8 cellular contexts compared by ENCODE assay signal in the genomic region with DNA sequence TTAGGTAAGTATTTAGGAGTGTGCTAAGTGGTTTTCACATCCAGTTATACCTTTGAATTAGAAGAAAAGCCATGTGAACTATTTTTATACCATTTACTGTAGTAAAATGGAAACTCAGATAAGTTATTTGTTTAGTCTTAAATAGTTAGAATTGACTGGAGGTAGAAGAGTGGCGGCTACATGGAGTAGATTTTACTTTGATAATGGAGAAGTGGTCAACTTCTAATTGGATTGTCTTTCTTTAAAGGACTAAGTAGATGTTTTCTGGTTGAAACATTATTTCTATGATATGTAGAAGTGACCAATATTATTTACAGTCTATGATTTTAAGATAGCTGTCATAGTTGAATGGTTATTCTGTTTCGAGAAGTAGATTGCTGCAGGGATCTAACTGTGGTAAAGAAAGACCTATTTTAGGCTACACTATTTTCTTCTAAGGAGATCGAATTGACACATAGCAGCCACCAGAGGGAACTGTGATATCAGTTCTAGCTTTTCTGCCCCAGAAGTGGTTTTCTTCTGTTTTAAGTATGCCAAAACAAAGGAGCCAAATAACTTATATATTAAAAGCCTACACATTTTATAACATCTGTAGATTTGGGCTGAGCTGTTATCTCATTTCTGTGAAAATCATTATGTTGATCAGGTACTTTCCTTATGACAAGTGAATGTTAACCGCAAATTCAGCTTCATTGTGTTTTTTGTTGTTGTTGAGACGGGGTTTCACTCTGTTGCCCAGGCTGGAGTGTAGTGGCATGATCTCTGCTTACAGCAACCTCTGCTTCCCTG. TPM values are rescaled to one million over a fixed set of nuclear protein-coding genes. Genes with fewer than 3 reads are reported as not detected.
DNase-seq lines count a peak whose midpoint lies in the region; ATAC-seq, FAIRE-seq and TF ChIP-seq lines count a peak whose summit lies in the region.

No MANE protein-coding gene starts in this region.

- no peak for FAIRE-seq in A549 (lab: Jason Lieb, UNC)

- no peaks in the 10 kb centered on the region for H3K27me3 Mint-ChIP-seq in mesothelial cell of epicardium (ENCODE audit: low read depth)

- H3K4me3 ChIP-seq in A549 (no peak overlapping the region), GM06990 (replicated peaks; ENCODE audit: low read depth, low read length) (no peak overlapping the region), choroid plexus epithelial cell (ENCODE audit: low read depth, low read length) (no peak overlapping the region)

- ATAC-seq in A549 (peak in 1 of 2 experiments; percentile 73; a peak in 3 of 6 replicates), HG02678 (IDR thresholded peaks at IDR 0.05; ENCODE audit: unreplicated experiment) (peak; percentile 60), GM19452 (IDR thresholded peaks at IDR 0.05; ENCODE audit: unreplicated experiment) (no peak)

- POLR2A ChIA-PET in A549 (lab: Yijun Ruan, JAX), result interaction anchor here (1.4 kb wide), 1 partner anchor 12 kb away, joined by 3 read pairs; no protein-coding TSS in a partner anchor

- peak overlapping the region; percentile 72 for H3K27ac Mint-ChIP-seq in mesothelial cell of epicardium

- no peaks in the 10 kb centered on the region; the same call in 1 of the 2 replicates for H3K36me3 ChIP-seq in GM06990 (ENCODE audit: control insufficient read depth, insufficient read depth, low read length)

- peak; percentile 16 to 18 for DNase-seq in A549 (ENCODE audit: low read depth in 1 of 2, low spot score in 1 of 2)
- DNase-seq in GM06990 (ENCODE audit: extremely low read depth, insufficient read length), result peak; percentile 34
- peak; percentile 6 for DNase-seq in NCI-H69 (lab: John Stamatoyannopoulos, UW)
- peak; percentile 81 for DNase-seq in choroid plexus epithelial cell (ENCODE audit: low read depth)
- no peak for DNase-seq in mesothelial cell of epicardium (ENCODE audit: low spot score in 2 of 2, unreplicated experiment in 2 of 2)
- no peak for DNase-seq in DMS153 (lab: John Stamatoyannopoulos, UW)

- TF ChIP-seq CTCF in A549 (IDR thresholded peaks at IDR 0.05) (no peak; the same call in none of the 3 replicates), GM06990 (IDR thresholded peaks at IDR 0.05; ENCODE audit: insufficient read depth, low read length, poor library complexity, severe bottlenecking) (peak; percentile 52), choroid plexus epithelial cell (conservative IDR thresholded peaks at IDR 0.05; ENCODE audit: low read depth, low read length) (peak; percentile 70), mesothelial cell of epicardium (IDR thresholded peaks at IDR 0.05; ENCODE audit: unreplicated experiment) (peak; percentile 28)

- no peak overlapping the region for H3K27ac ChIP-seq in A549

- H3K36me3 Mint-ChIP-seq in mesothelial cell of epicardium, result peaks cover 22% of the 10 kb centered on the region

- no peak overlapping the region for H3K4me3 Mint-ChIP-seq in mesothelial cell of epicardium

- WGBS in A549 (ENCODE audit: missing lambda C conversion rate), result 71% methylated on average over 5 of the region's 5 CpGs

- H3K9me3 Mint-ChIP-seq in mesothelial cell of epicardium, result peaks cover under 1% of the 10 kb centered on the region

- no peaks in the 10 kb centered on the region for H3K27me3 ChIP-seq in GM06990 (replicated peaks; ENCODE audit: control insufficient read depth, insufficient read depth, low read length)

- peaks cover 12% of the 10 kb centered on the region for H3K4me1 Mint-ChIP-seq in mesothelial cell of epicardium

- H3K9me3 ChIP-seq in A549, result no peaks in the 10 kb centered on the region

- H3K4me1 ChIP-seq in A549, result 0 out of 3 replicates have a peak, but pooled peaks cover 7% of the 10 kb centered on the region

- TF ChIP-seq POLR2A in A549 (IDR thresholded peaks at IDR 0.05; ENCODE audit: low read length), result no peak

- H3K4me2 ChIP-seq in A549, result no peak overlapping the region

- no peak for TF ChIP-seq EP300 in A549 (IDR thresholded peaks at IDR 0.05)

- CTCF ChIA-PET in A549 (lab: Yijun Ruan, JAX), result interaction anchor here (0.6 to 2.1 kb wide), 9 partner anchors 11 to 213 kb away, joined by 3 to 8 read pairs (median 4); no protein-coding TSS in a partner anchor

- peak; percentile 22 to 34; a peak in 1 of 5 replicates for TF ChIP-seq RAD21 in A549 (conservative IDR thresholded peaks at IDR 0.05 in 1 of 2, IDR thresholded peaks at IDR 0.05 in 1 of 2)

TF ChIP-seq in A549, 52 proteins besides CTCF, POLR2A, EP300 and RAD21:
- TF ChIP-seq, protein P1, sequence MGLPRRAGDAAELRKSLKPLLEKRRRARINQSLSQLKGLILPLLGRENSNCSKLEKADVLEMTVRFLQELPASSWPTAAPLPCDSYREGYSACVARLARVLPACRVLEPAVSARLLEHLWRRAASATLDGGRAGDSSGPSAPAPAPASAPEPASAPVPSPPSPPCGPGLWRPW (IDR thresholded peaks at IDR 0.05), result no peak
- TF ChIP-seq RNF2 (IDR thresholded peaks at IDR 0.05; ENCODE audit: borderline replicate concordance, low read depth) (no peak), NFE2L2 (conservative IDR thresholded peaks at IDR 0.05; ENCODE audit: low read length) (no peak), MAFK (IDR thresholded peaks at IDR 0.05; ENCODE audit: partially characterized antibody) (no peak), HOXB5 (CRISPR knock-in tag; IDR thresholded peaks at IDR 0.05) (no peak), RFX5 (IDR thresholded peaks at IDR 0.05) (no peak), FOSL2 (IDR thresholded peaks at IDR 0.05) (no peak), FOSL2 (CRISPR knock-in tag; IDR thresholded peaks at IDR 0.05) (no peak), CEBPB (IDR thresholded peaks at IDR 0.05) (no peak), FOXS1 (CRISPR knock-in tag; IDR thresholded peaks at IDR 0.05) (no peak), REST (IDR thresholded peaks at IDR 0.05) (no peak), MAX (IDR thresholded peaks at IDR 0.05) (no peak), HOXA7 (CRISPR knock-in tag; IDR thresholded peaks at IDR 0.05) (no peak), JUNB (IDR thresholded peaks at IDR 0.05) (no peak), ZFP36 (IDR thresholded peaks at IDR 0.05; ENCODE audit: borderline replicate concordance, partially characterized antibody) (no peak), TFCP2L1 (CRISPR knock-in tag; IDR thresholded peaks at IDR 0.05) (no peak), KDM1A (IDR thresholded peaks at IDR 0.05; ENCODE audit: low read depth) (no peak), ZNF302 (CRISPR knock-in tag; IDR thresholded peaks at IDR 0.05) (no peak), ZSCAN20 (CRISPR knock-in tag; IDR thresholded peaks at IDR 0.05) (no peak)
- TF ChIP-seq, protein P2, sequence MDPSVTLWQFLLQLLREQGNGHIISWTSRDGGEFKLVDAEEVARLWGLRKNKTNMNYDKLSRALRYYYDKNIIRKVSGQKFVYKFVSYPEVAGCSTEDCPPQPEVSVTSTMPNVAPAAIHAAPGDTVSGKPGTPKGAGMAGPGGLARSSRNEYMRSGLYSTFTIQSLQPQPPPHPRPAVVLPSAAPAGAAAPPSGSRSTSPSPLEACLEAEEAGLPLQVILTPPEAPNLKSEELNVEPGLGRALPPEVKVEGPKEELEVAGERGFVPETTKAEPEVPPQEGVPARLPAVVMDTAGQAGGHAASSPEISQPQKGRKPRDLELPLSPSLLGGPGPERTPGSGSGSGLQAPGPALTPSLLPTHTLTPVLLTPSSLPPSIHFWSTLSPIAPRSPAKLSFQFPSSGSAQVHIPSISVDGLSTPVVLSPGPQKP (IDR thresholded peaks at IDR 0.05; ENCODE audit: low read depth, low read length), result no peak

RNA-seq across cellular contexts. Expression of gene ZMYM2, which starts 26.1 kb away (rescaled TPM):
- polyA plus RNA-seq in A549 (2011; rRNA removed) (50.8 and 56.7 TPM in 2 replicates), A549 (2017; fragmentation: RNase III; extraction: RNeasy Plus Mini Kit Qiagen cat#74134 plus additional on column Dnase treatment) (18.7 to 21.8 TPM (median 21.7 TPM) in 3 replicates)
- polyA plus RNA-seq in A549 (2012; cell fraction: cytosol; rRNA removed), result 6.4 and 6.5 TPM in 2 replicates
- polyA plus RNA-seq in A549 (2012; cell fraction: nucleus; rRNA removed), result 5.9 and 10.7 TPM in 2 replicates
- polyA minus RNA-seq in A549 (2011; rRNA and poly(A)+ RNA removed), result 29.2 and 31.1 TPM in 2 replicates
- total RNA-seq in mesothelial cell of epicardium, result 206 to 212 TPM (median 208 TPM) in 3 replicates

Comparison
In these comparisons a context has a peak if more than half of its experiments do, and no peak if none do; other contexts are left out.
1. DNase-seq: peak in A549 (2 of 2), GM06990 (single experiment), NCI-H69 (single experiment) and choroid plexus epithelial cell (single experiment); none in mesothelial cell of epicardium (0 of 2) and DMS153 (single experiment).